Comparison of ENCODE assay signal across 7 cellular contexts in genomic region chr12:30314506-30315100, GRCh38.
"Had no signal": no experiment of that assay in that cellular context is flagged by ENCODE, and none has a peak within 500 bp of the region (broad histone marks: within the 10 kb centered on the region; RNA-seq: fewer than 3 reads in every experiment).

No MANE protein-coding gene starts in this region.

- H3K9ac ChIP-seq: GM23248, KMS-11 had no signal

- H3K4me3 Mint-ChIP-seq: IgD-negative memory B cell had no signal

- DNase-seq: GM23248, GOT3, H7, KBM-7 had no signal

- H3K4me1 Mint-ChIP-seq: IgD-negative memory B cell had no signal

- H3K27ac ChIP-seq: GM23248, KMS-11 had no signal

- H3K36me3 Mint-ChIP-seq: IgD-negative memory B cell had no signal

- H3K9me3 ChIP-seq: HAP-1 had no signal

- H3K27me3 Mint-ChIP-seq: IgD-negative memory B cell had no signal

- H3K27ac Mint-ChIP-seq: IgD-negative memory B cell had no signal

- H3K4me3 ChIP-seq: GM23248, HAP-1 had no signal

- H3K36me3 ChIP-seq: HAP-1 had no signal

- H3K4me1 ChIP-seq: HAP-1 had no signal
